8 cellular contexts compared by ENCODE assay signal in the genomic region with DNA sequence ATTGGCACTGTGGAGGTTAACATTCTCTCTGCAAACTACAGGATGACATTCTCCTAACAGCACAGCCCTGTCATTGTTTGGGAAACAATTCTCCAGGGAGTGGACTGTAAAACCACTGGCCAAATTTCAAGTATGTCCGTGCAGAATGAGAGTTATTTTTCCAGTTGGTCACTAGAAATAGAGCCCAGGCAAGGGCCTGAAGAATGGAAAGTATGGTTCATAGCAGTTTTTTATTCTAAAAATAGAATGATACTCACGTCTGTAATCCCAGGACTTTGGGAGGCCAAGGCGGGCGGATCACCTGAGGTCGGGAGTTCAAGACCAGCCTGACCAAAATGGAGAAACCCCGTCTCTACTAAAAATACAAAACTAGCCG. TPM values are rescaled to one million over a fixed set of nuclear protein-coding genes. Genes with fewer than 3 reads are reported as not detected.
DNase-seq lines count a peak whose midpoint lies in the region; ATAC-seq, FAIRE-seq and TF ChIP-seq lines count a peak whose summit lies in the region.
"Not testable (repeated sequence)": the region's sequence is repeated elsewhere in the genome, so short reads cannot be mapped to it uniquely, and the experiment has no call there.

No MANE protein-coding gene starts in this region.

- H2AFZ ChIP-seq in astrocyte (ENCODE audit: low read depth, low read length) = not testable (repeated sequence)

- H3K36me3 Mint-ChIP-seq in astrocyte (ENCODE audit: low read depth, unreplicated experiment) = not testable (repeated sequence)

- ATAC-seq in heart left ventricle (peak; percentile 93 to 95 (median 93)), upper lobe of left lung (ENCODE audit: low FRiP score in 2 of 2) (peak; percentile 66 to 74)

- H3K4me1 ChIP-seq in astrocyte (ENCODE audit: insufficient read depth, low read length) (peaks cover 19% of the 10 kb centered on the region), heart left ventricle (peaks cover 5 to 41% (median 22%) of the 10 kb centered on the region in 12 donors), mesodermal cell (ENCODE audit: control insufficient read depth, insufficient read depth, low read length, poor library complexity, severe bottlenecking) (peaks cover 17% of the 10 kb centered on the region), sigmoid colon (peaks cover 0 to 54% (median 39%) of the 10 kb centered on the region in 4 donors), upper lobe of left lung (peaks cover 0 to 11% (median 6%) of the 10 kb centered on the region in 4 donors)

- not testable (repeated sequence) for H3K4me1 Mint-ChIP-seq in astrocyte (ENCODE audit: low read depth, unreplicated experiment)

- H3K9me3 ChIP-seq in MG63; astrocyte (ENCODE audit: insufficient read depth, low read depth, low read length); heart left ventricle; mesodermal cell (ENCODE audit: control insufficient read depth, low read length); sigmoid colon; upper lobe of left lung: not testable (repeated sequence)

- FAIRE-seq in astrocyte (lab: Jason Lieb, UNC) = peak; percentile 68

- H3K27ac ChIP-seq in astrocyte (ENCODE audit: low read depth, low read length) (peak overlapping the region; percentile 92), heart left ventricle (peak overlapping the region; percentile 59 to 86 (median 80)), mesodermal cell (ENCODE audit: low read depth, low read length, severe bottlenecking) (peak overlapping the region; percentile 88), sigmoid colon (peak overlapping the region; percentile 74 to 90 (median 80)), upper lobe of left lung (peak overlapping the region in 1 of 4 donors; percentile 29)

- H3K4me3 Mint-ChIP-seq in astrocyte (ENCODE audit: unreplicated experiment) = not testable (repeated sequence)

- not testable (repeated sequence) for H3K4me3 ChIP-seq in MG63; astrocyte (ENCODE audit: insufficient read depth, low read depth, low read length); heart left ventricle; mesodermal cell (ENCODE audit: extremely low read depth, insufficient read depth, low read length, poor library complexity, severe bottlenecking); sigmoid colon; upper lobe of left lung

- peak overlapping the region; percentile 74 for H3K9ac ChIP-seq in astrocyte (ENCODE audit: low read length)

- H3K27ac Mint-ChIP-seq in astrocyte (ENCODE audit: unreplicated experiment) = peak overlapping the region; percentile 45

- H3K36me3 ChIP-seq in MG63; astrocyte (ENCODE audit: insufficient read depth, low read length); heart left ventricle; mesodermal cell (ENCODE audit: control insufficient read depth, insufficient read depth, low read length); sigmoid colon; upper lobe of left lung: not testable (repeated sequence)

- 14 to 42% (median 22%) methylated on average over 7 of the region's 7 CpGs for WGBS in heart left ventricle, 4 donors
- WGBS in mesodermal cell (ENCODE audit: insufficient coverage in 2 of 2), 2 experiments = 95 to 100% methylated on average over 3 to 4 of the region's 7 CpGs
- WGBS in sigmoid colon, 2 donors = 71 to 75% methylated on average over 7 of the region's 7 CpGs
- WGBS in upper lobe of left lung, 2 donors = 65 to 69% methylated on average over 7 of the region's 7 CpGs

- intact Hi-C loops in heart left ventricle (cut with DNase I) = loop anchor here in 1 of 10 donors (10.0 kb wide), 1 partner anchor 285 kb away; no protein-coding TSS in a partner anchor
- intact Hi-C loops in sigmoid colon (cut with DNase I) = loop anchor here (5.0 kb wide), 1 partner anchor 42 kb away; no protein-coding TSS in a partner anchor

- not testable (repeated sequence) for H3K27me3 ChIP-seq in MG63; astrocyte (ENCODE audit: insufficient read depth, low read length); heart left ventricle; sigmoid colon; upper lobe of left lung

- peak in 3 of 4 donors; percentile 46 to 58 (median 56) for TF ChIP-seq EP300 in sigmoid colon (IDR thresholded peaks at IDR 0.05)
- TF ChIP-seq EP300 in upper lobe of left lung (IDR thresholded peaks at IDR 0.05) = not testable (repeated sequence)

- not testable (repeated sequence) for H3K27me3 Mint-ChIP-seq in astrocyte (ENCODE audit: low read depth, unreplicated experiment)

- H3K9me3 Mint-ChIP-seq in astrocyte (ENCODE audit: unreplicated experiment) = not testable (repeated sequence)

- TF ChIP-seq POLR2A in heart left ventricle (IDR thresholded peaks at IDR 0.05); sigmoid colon (IDR thresholded peaks at IDR 0.05); upper lobe of left lung (IDR thresholded peaks at IDR 0.05): not testable (repeated sequence)

- not testable (repeated sequence) for H4K20me1 ChIP-seq in astrocyte (ENCODE audit: insufficient read depth, low read length)

- not testable (repeated sequence) for H3K79me2 ChIP-seq in astrocyte (ENCODE audit: insufficient read depth, low read length)

- not testable (repeated sequence) for TF ChIP-seq CTCF in astrocyte (IDR thresholded peaks at IDR 0.05; ENCODE audit: insufficient read depth, low read depth, low read length); heart left ventricle (IDR thresholded peaks at IDR 0.05); sigmoid colon (IDR thresholded peaks at IDR 0.05); upper lobe of left lung (IDR thresholded peaks at IDR 0.05)

- peak overlapping the region; percentile 54 for H3K4me2 ChIP-seq in astrocyte (ENCODE audit: low read length)

- DNase-seq in EH (ENCODE audit: low read depth) (peak; percentile 96), MG63 (peak; percentile 55), astrocyte (ENCODE audit: low read depth) (peak; percentile 93), dermis microvascular lymphatic vessel endothelial cell (ENCODE audit: low read depth in 2 of 2) (peak; percentile 70 to 80), heart left ventricle (peak in 3 of 5 donors; percentile 36 to 76 (median 62))
- DNase-seq in sigmoid colon, upper lobe of left lung: not testable (repeated sequence)

RNA-seq across cellular contexts. Expression of gene CD44, which starts 39.0 kb away (rescaled TPM):
- total RNA-seq in MG63 (2014; rRNA removed; shearing (Covaris generic); ENCODE audit: low replicate concordance) = 1,423 and 1,833 TPM in 2 replicates
- total RNA-seq in astrocyte (148 and 154 TPM in 2 replicates), dermis microvascular lymphatic vessel endothelial cell (1.8 and 5.0 TPM in 2 replicates), heart left ventricle (100 to 1,000 TPM in 2 of 9 donors, 10 to 100 TPM in 7; 15.1 to 210 (median 26.2) TPM), sigmoid colon (100 to 1,000 TPM in 2 of 4 donors, 10 to 100 TPM in 2; 74.2 to 228 (median 119) TPM), upper lobe of left lung (100 to 1,000 TPM; 454 to 696 (median 551) TPM)
- polyA plus RNA-seq in heart left ventricle (10 to 100 TPM in 1 of 2 donors, 1 to 10 TPM in 1; 3.9 to 37.4 TPM), sigmoid colon (100 to 1,000 TPM in 1 of 3 donors, 10 to 100 TPM in 2; 28.4 to 154 (median 37.8) TPM)
- polyA plus RNA-seq in mesodermal cell (2013, experiment 1 of 2) = 265 TPM
- polyA plus RNA-seq in mesodermal cell (2013, experiment 2 of 2) = 248 TPM
